In genomic region chr1:116807394-116807793, GRCh38 we compare ENCODE assay signal across 16 cellular contexts. TPM values are rescaled to one million over a fixed set of nuclear protein-coding genes. Genes with fewer than 3 reads are reported as not detected.
DNase-seq lines count a peak whose midpoint lies in the region; ATAC-seq and FAIRE-seq lines count a peak whose summit lies in the region.
"Had no signal": no experiment of that assay in that cellular context is flagged by ENCODE, and none has a peak within 500 bp of the region (broad histone marks: within the 10 kb centered on the region; RNA-seq: fewer than 3 reads in every experiment).

No MANE protein-coding gene starts in this region.

- intact Hi-C loops in activated CD4-positive, alpha-beta T cell treated with anti-CD3 and anti-CD28 coated beads for 36 hours (cut with DNase I, micrococcal nuclease) = loop anchor here (2.0 to 5.0 kb wide), 4 partner anchors 35 to 560 kb away; partner anchors contain the start of gene MAN1A2 (in 1 of the 2)
- intact Hi-C loops in dendritic cell treated with granulocyte-macrophage colony-stimulating factor and Interleukin-4, amounts not matched to agents 40 ng/mL and 50 ng/mL, for 4 days (cut with micrococcal nuclease) = no loop called here

- no peak overlapping the region for H3K4me3 ChIP-seq in MG63
- H3K4me3 ChIP-seq: HAP-1, left ventricle myocardium inferior, right lobe of liver, SK-N-MC had no signal

- DNase-seq in activated CD4-positive, alpha-beta T cell treated with anti-CD3 and anti-CD28 coated beads for 36 hours = peak; percentile 44
- DNase-seq in activated CD4-positive, alpha-beta T cell treated with anti-CD3 and anti-CD28 coated beads for 4 hours = no peak
- DNase-seq in T-helper 2 cell treated with Interferon-gamma antibody and Interleukin-4, amounts not matched to agents 5 μg/mL and 100 μg/mL, for 36 hours (ENCODE audit: low spot score) = no peak
- peak; percentile 48 for DNase-seq in stimulated activated CD8-positive, alpha-beta memory T cell treated with anti-CD3 and anti-CD28 coated beads, Interleukin-4, amount 100 ng/mL, for 48 hours
- DNase-seq in MG63 (no peak), OCI-M1 (lab: John Stamatoyannopoulos, UW) (no peak), GM19239 (ENCODE audit: insufficient read length, low spot score) (no peak)
- DNase-seq: 8988T, activated B cell treated with CpG ODN at 0.5 μM for 24 hours, left ventricle myocardium inferior, NCI-H2081 treated with DMSO at 0.1 percent for 48 hours, right lobe of liver had no signal

- H3K9me3 Mint-ChIP-seq in activated CD4-positive, alpha-beta T cell treated with anti-CD3 and anti-CD28 coated beads for 36 hours (ENCODE audit: low read depth) = peaks cover 7% of the 10 kb centered on the region
- peaks cover 8% of the 10 kb centered on the region for H3K9me3 Mint-ChIP-seq in T-helper 2 cell treated with Interferon-gamma antibody and Interleukin-4, amounts not matched to agents 5 μg/mL and 100 μg/mL, for 36 hours
- peaks cover 7% of the 10 kb centered on the region for H3K9me3 Mint-ChIP-seq in dendritic cell treated with granulocyte-macrophage colony-stimulating factor and Interleukin-4, amounts not matched to agents 40 ng/mL and 50 ng/mL, for 4 days

- no peak for ATAC-seq in activated CD4-positive, alpha-beta T cell treated with anti-CD3 and anti-CD28 coated beads for 36 hours
- ATAC-seq: right lobe of liver had no signal

- no peaks in the 10 kb centered on the region for H3K27me3 Mint-ChIP-seq in activated CD4-positive, alpha-beta T cell treated with anti-CD3 and anti-CD28 coated beads for 36 hours
- no peaks in the 10 kb centered on the region for H3K27me3 Mint-ChIP-seq in T-helper 2 cell treated with Interferon-gamma antibody and Interleukin-4, amounts not matched to agents 5 μg/mL and 100 μg/mL, for 36 hours (ENCODE audit: low read depth)
- H3K27me3 Mint-ChIP-seq in dendritic cell treated with granulocyte-macrophage colony-stimulating factor and Interleukin-4, amounts not matched to agents 40 ng/mL and 50 ng/mL, for 4 days = no peaks in the 10 kb centered on the region
- H3K27me3 Mint-ChIP-seq: activated B cell treated with CpG ODN at 0.5 μM for 24 hours had no signal

- no peak for FAIRE-seq in GM19239 (lab: Jason Lieb, UNC)

- H3K36me3 ChIP-seq in MG63 = no peaks in the 10 kb centered on the region
- H3K36me3 ChIP-seq: HAP-1, left ventricle myocardium inferior, right lobe of liver had no signal

- CTCF ChIA-PET in activated CD4-positive, alpha-beta T cell treated with anti-CD3 and anti-CD28 coated beads for 36 hours (lab: Charles Lee) = interaction anchor here (0.7 to 2.5 kb wide), 13 partner anchors 8 to 442 kb away, joined by 3 to 14 read pairs (median 6); partner anchors contain the start of gene CD2

- POLR2A ChIA-PET in activated CD4-positive, alpha-beta T cell treated with anti-CD3 and anti-CD28 coated beads for 36 hours (lab: Charles Lee) = interaction anchor here (0.6 to 5.5 kb wide), 7 partner anchors 9 to 267 kb away, joined by 4 to 72 read pairs (median 9); partner anchors contain the start of gene CD2

- peak overlapping the region; percentile 93 for H3K27ac Mint-ChIP-seq in activated CD4-positive, alpha-beta T cell treated with anti-CD3 and anti-CD28 coated beads for 36 hours
- H3K27ac Mint-ChIP-seq in T-helper 2 cell treated with Interferon-gamma antibody and Interleukin-4, amounts not matched to agents 5 μg/mL and 100 μg/mL, for 36 hours = peak overlapping the region; percentile 85
- H3K27ac Mint-ChIP-seq in dendritic cell treated with granulocyte-macrophage colony-stimulating factor and Interleukin-4, amounts not matched to agents 40 ng/mL and 50 ng/mL, for 4 days = peak overlapping the region; percentile 62
- H3K27ac Mint-ChIP-seq: activated B cell treated with CpG ODN at 0.5 μM for 24 hours, nephron had no signal

- peaks cover 6% of the 10 kb centered on the region; the same call in 1 of the 2 replicates for H3K9me3 ChIP-seq in MG63
- H3K9me3 ChIP-seq: HAP-1 had no signal

- peaks cover 4% of the 10 kb centered on the region; the same call in 1 of the 2 replicates for H3K27me3 ChIP-seq in MG63
- H3K27me3 ChIP-seq: right lobe of liver had no signal

- peaks cover 40% of the 10 kb centered on the region for H3K36me3 Mint-ChIP-seq in activated CD4-positive, alpha-beta T cell treated with anti-CD3 and anti-CD28 coated beads for 36 hours (ENCODE audit: low read depth)
- H3K36me3 Mint-ChIP-seq in T-helper 2 cell treated with Interferon-gamma antibody and Interleukin-4, amounts not matched to agents 5 μg/mL and 100 μg/mL, for 36 hours (ENCODE audit: low read depth) = peaks cover 14% of the 10 kb centered on the region
- H3K36me3 Mint-ChIP-seq in dendritic cell treated with granulocyte-macrophage colony-stimulating factor and Interleukin-4, amounts not matched to agents 40 ng/mL and 50 ng/mL, for 4 days (ENCODE audit: low read depth) = no peaks in the 10 kb centered on the region

- H3K4me1 Mint-ChIP-seq in activated CD4-positive, alpha-beta T cell treated with anti-CD3 and anti-CD28 coated beads for 36 hours = peaks cover 82% of the 10 kb centered on the region
- peaks cover 73% of the 10 kb centered on the region for H3K4me1 Mint-ChIP-seq in T-helper 2 cell treated with Interferon-gamma antibody and Interleukin-4, amounts not matched to agents 5 μg/mL and 100 μg/mL, for 36 hours (ENCODE audit: low read depth)
- peaks cover 43% of the 10 kb centered on the region for H3K4me1 Mint-ChIP-seq in dendritic cell treated with granulocyte-macrophage colony-stimulating factor and Interleukin-4, amounts not matched to agents 40 ng/mL and 50 ng/mL, for 4 days (ENCODE audit: low read depth)
- H3K4me1 Mint-ChIP-seq: activated B cell treated with CpG ODN at 0.5 μM for 24 hours had no signal

- peak overlapping the region; percentile 55 for H3K4me3 Mint-ChIP-seq in activated CD4-positive, alpha-beta T cell treated with anti-CD3 and anti-CD28 coated beads for 36 hours
- peak overlapping the region; percentile 68 for H3K4me3 Mint-ChIP-seq in T-helper 2 cell treated with Interferon-gamma antibody and Interleukin-4, amounts not matched to agents 5 μg/mL and 100 μg/mL, for 36 hours
- H3K4me3 Mint-ChIP-seq in dendritic cell treated with granulocyte-macrophage colony-stimulating factor and Interleukin-4, amounts not matched to agents 40 ng/mL and 50 ng/mL, for 4 days = no peak overlapping the region
- H3K4me3 Mint-ChIP-seq: activated B cell treated with CpG ODN at 0.5 μM for 24 hours, nephron had no signal

RNA-seq across cellular contexts. Expression of gene CD2, which starts 53.2 kb away (rescaled TPM):
- total RNA-seq in activated CD4-positive, alpha-beta T cell treated with anti-CD3 and anti-CD28 coated beads for 36 hours = 100 to 1,000 TPM; 287 to 291 TPM
- total RNA-seq in MG63 (2014; rRNA removed; shearing (Covaris generic); ENCODE audit: low replicate concordance) = not detected in 2 replicates

Comparison
In these comparisons a context has a peak if more than half of its experiments do, and no peak if none do; other contexts are left out.
1. DNase-seq: peak in activated CD4-positive, alpha-beta T cell treated with anti-CD3 and anti-CD28 coated beads for 36 hours (single experiment) and stimulated activated CD8-positive, alpha-beta memory T cell treated with anti-CD3 and anti-CD28 coated beads, Interleukin-4, amount 100 ng/mL, for 48 hours (single experiment); none in activated CD4-positive, alpha-beta T cell treated with anti-CD3 and anti-CD28 coated beads for 4 hours (0 of 2), T-helper 2 cell treated with Interferon-gamma antibody and Interleukin-4, amounts not matched to agents 5 μg/mL and 100 μg/mL, for 36 hours (single experiment), MG63 (single experiment), OCI-M1 (single experiment) and GM19239 (single experiment).
2. RNA of gene CD2, which starts 53.2 kb away (total RNA-seq): 287 to 291 TPM in activated CD4-positive, alpha-beta T cell treated with anti-CD3 and anti-CD28 coated beads for 36 hours; not detected in MG63; every median in the first group is over 100 times any median in the second.
3. Peak in every context shown above with its lines, with median percentiles within 50 percentile points of each other: H3K27ac Mint-ChIP-seq.